29 cellular contexts compared by ENCODE assay signal in genomic region chr1:172940170-172940855, GRCh38.
DNase-seq lines count a peak whose midpoint lies in the region; ATAC-seq, FAIRE-seq and TF ChIP-seq lines count a peak whose summit lies in the region.
"Had no signal": no experiment of that assay in that cellular context is flagged by ENCODE, and none has a peak within 500 bp of the region (broad histone marks: within the 10 kb centered on the region; RNA-seq: fewer than 3 reads in every experiment).

No MANE protein-coding gene starts in this region.

- H4K20me1 ChIP-seq in smooth muscle cell (ENCODE audit: low read depth), result no peaks in the 10 kb centered on the region

- no peak overlapping the region for H2AFZ ChIP-seq in smooth muscle cell (ENCODE audit: low read depth)

- H3K27ac Mint-ChIP-seq in HFFc6, result peak overlapping the region; percentile 85; the same call in 1 of the 2 replicates
- H3K27ac Mint-ChIP-seq: activated CD4-positive, alpha-beta T cell treated with anti-CD3 and anti-CD28 coated beads, Interleukin-2, amount 10 ng/mL, durations not matched to agents 24 days and 14 days; activated naive CD8-positive, alpha-beta T cell; activated T-helper 17 cell treated with anti-CD3 and anti-CD28 coated beads, Interleukin-2, amount 50 U/mL, for 72 hours; dendritic cell treated with granulocyte-macrophage colony-stimulating factor and Interleukin-4, amounts not matched to agents 40 ng/mL and 50 ng/mL, for 4 days; T-helper 17 cell had no signal

- TF ChIP-seq POLR2A in body of pancreas (IDR thresholded peaks at IDR 0.05), result no peak

- H3K4me3 Mint-ChIP-seq in HFFc6, result peak overlapping the region; percentile 64
- H3K4me3 Mint-ChIP-seq: activated CD4-positive, alpha-beta T cell treated with anti-CD3 and anti-CD28 coated beads, Interleukin-2, amount 10 ng/mL, durations not matched to agents 24 days and 14 days; activated naive CD8-positive, alpha-beta T cell; activated T-helper 17 cell treated with anti-CD3 and anti-CD28 coated beads, Interleukin-2, amount 50 U/mL, for 72 hours; dendritic cell treated with granulocyte-macrophage colony-stimulating factor and Interleukin-4, amounts not matched to agents 40 ng/mL and 50 ng/mL, for 4 days; T-helper 17 cell had no signal

- no peak overlapping the region for H3K4me3 ChIP-seq in body of pancreas
- H3K4me3 ChIP-seq in smooth muscle cell, result no peak overlapping the region
- H3K4me3 ChIP-seq in pancreas, result no peak overlapping the region
- no peak overlapping the region for H3K4me3 ChIP-seq in SJCRH30
- H3K4me3 ChIP-seq: gastrocnemius medialis, lower lobe of right lung had no signal

- H3K9me3 Mint-ChIP-seq in HFFc6, result no peaks in the 10 kb centered on the region
- H3K9me3 Mint-ChIP-seq: activated T-helper 17 cell treated with anti-CD3 and anti-CD28 coated beads, Interleukin-2, amount 50 U/mL, for 72 hours had no signal

- H3K79me2 ChIP-seq in smooth muscle cell (ENCODE audit: low read depth), result no peaks in the 10 kb centered on the region

- H3K27ac ChIP-seq in body of pancreas (no peak overlapping the region), smooth muscle cell (ENCODE audit: low read depth) (peak overlapping the region; percentile 81), pancreas (no peak overlapping the region), SJCRH30 (no peak overlapping the region)
- H3K27ac ChIP-seq: gastrocnemius medialis, lower lobe of right lung, neutrophil had no signal

- no peak for TF ChIP-seq CTCF in HFFc6 (IDR thresholded peaks at IDR 0.05)
- no peak for TF ChIP-seq CTCF in body of pancreas (IDR thresholded peaks at IDR 0.05)
- no peak for TF ChIP-seq CTCF in smooth muscle cell (IDR thresholded peaks at IDR 0.05; ENCODE audit: borderline replicate concordance, insufficient read depth, poor library complexity, severe bottlenecking)
- no peak for TF ChIP-seq CTCF in pancreas (IDR thresholded peaks at IDR 0.05)

- H3K36me3 Mint-ChIP-seq in HFFc6 (ENCODE audit: low read depth), result peaks cover 31% of the 10 kb centered on the region
- H3K36me3 Mint-ChIP-seq: brain had no signal

- H3K4me2 ChIP-seq in smooth muscle cell, result peak overlapping the region; percentile 40

- 54 to 61% methylated on average over 5 of the region's 5 CpGs for WGBS in body of pancreas, 2 donors
- 20% methylated on average over 5 of the region's 5 CpGs for WGBS in smooth muscle cell (ENCODE audit: low lambda C conversion rate)
- 60 to 63% methylated on average over 5 of the region's 5 CpGs for WGBS in pancreas, 2 donors

- FAIRE-seq in pancreas (lab: Jason Lieb, UNC), result no peak
- FAIRE-seq: GM12892, islet of Langerhans had no signal

- H3F3A ChIP-seq in smooth muscle cell (ENCODE audit: low read depth), result peaks cover 11% of the 10 kb centered on the region

- H3K36me3 ChIP-seq in body of pancreas (replicated peaks in 1 of 2; ENCODE audit: insufficient read depth in 1 of 2, low read depth in 2 of 2) (no peaks in the 10 kb centered on the region), smooth muscle cell (ENCODE audit: low read depth) (no peaks in the 10 kb centered on the region), pancreas (no peaks in the 10 kb centered on the region), SJCRH30 (no peaks in the 10 kb centered on the region)
- H3K36me3 ChIP-seq: gastrocnemius medialis, lower lobe of right lung, neutrophil had no signal

- H3K27me3 ChIP-seq in body of pancreas, result no peaks in the 10 kb centered on the region
- H3K27me3 ChIP-seq in smooth muscle cell (ENCODE audit: low read depth), result no peaks in the 10 kb centered on the region
- no peaks in the 10 kb centered on the region for H3K27me3 ChIP-seq in pancreas
- no peaks in the 10 kb centered on the region for H3K27me3 ChIP-seq in SJCRH30
- H3K27me3 ChIP-seq: gastrocnemius medialis, neutrophil had no signal

- intact Hi-C loops in body of pancreas (cut with DNase I) (no loop called here), pancreas (cut with DNase I) (no loop called here)

- peaks cover 86% of the 10 kb centered on the region for H3K4me1 Mint-ChIP-seq in HFFc6 (ENCODE audit: low read depth)
- H3K4me1 Mint-ChIP-seq: activated CD4-positive, alpha-beta T cell treated with anti-CD3 and anti-CD28 coated beads, Interleukin-2, amount 10 ng/mL, durations not matched to agents 24 days and 14 days; activated T-helper 17 cell treated with anti-CD3 and anti-CD28 coated beads, Interleukin-2, amount 50 U/mL, for 72 hours; brain; T-helper 17 cell had no signal

- DNase-seq in HFFc6 (peak; percentile 76), body of pancreas (no peak), foreskin melanocyte (peak; percentile 18), smooth muscle cell (lab: John Stamatoyannopoulos, UW; ENCODE audit: unreplicated experiment) (no peak), pancreas (no peak), SJCRH30 (no peak)
- DNase-seq: activated CD4-positive, alpha-beta T cell treated with anti-CD3 and anti-CD28 coated beads, Interleukin-2, amount 10 ng/mL, durations not matched to agents 24 days and 14 days; activated CD8-positive, alpha-beta memory T cell treated with anti-CD3 and anti-CD28 coated beads, Interleukin-2, amount 50 U/mL, for 4 hours; COR-L47; DMS79 treated with DMSO at 0.1 percent for 48 hours; gastrocnemius medialis; hypothalamus; lower lobe of right lung; NCI-H1048; NCI-H187 treated with DMSO at 0.1 percent for 48 hours; NCI-H2227 treated with DMSO at 0.1 percent for 48 hours; NCI-H82; SHP77 treated with DMSO at 0.1 percent for 48 hours; stimulated activated CD4-positive, alpha-beta T cell treated with anti-CD3 and anti-CD28 coated beads, Interleukin-4, amount 100 ng/mL, for 24 hours; stimulated activated naive CD4-positive, alpha-beta T cell treated with Interleukin-2 at 50 U/mL for 16 hours; T-helper 17 cell had no signal

- H3K27me3 Mint-ChIP-seq in HFFc6 (ENCODE audit: insufficient read depth), result no peaks in the 10 kb centered on the region
- H3K27me3 Mint-ChIP-seq: activated naive CD8-positive, alpha-beta T cell; activated T-helper 17 cell treated with anti-CD3 and anti-CD28 coated beads, Interleukin-2, amount 50 U/mL, for 72 hours; T-helper 17 cell had no signal

- H3K9ac ChIP-seq in smooth muscle cell (ENCODE audit: low read depth), result peak overlapping the region; percentile 47

- H3K9me3 ChIP-seq in body of pancreas (no peaks in the 10 kb centered on the region), smooth muscle cell (replicated peaks; ENCODE audit: low read depth) (no peaks in the 10 kb centered on the region), pancreas (no peaks in the 10 kb centered on the region), SJCRH30 (replicated peaks) (no peaks in the 10 kb centered on the region)
- H3K9me3 ChIP-seq: gastrocnemius medialis, lower lobe of right lung, neutrophil had no signal

- H3K4me1 ChIP-seq in body of pancreas (no peaks in the 10 kb centered on the region), smooth muscle cell (ENCODE audit: low read depth) (no peaks in the 10 kb centered on the region), pancreas (no peaks in the 10 kb centered on the region), SJCRH30 (no peaks in the 10 kb centered on the region)
- H3K4me1 ChIP-seq: gastrocnemius medialis, lower lobe of right lung had no signal

- ATAC-seq in body of pancreas, result peak; percentile 38
- ATAC-seq in GM21360 (IDR thresholded peaks at IDR 0.05; ENCODE audit: unreplicated experiment), result no peak
- no peak for ATAC-seq in pancreas
- ATAC-seq: activated T-helper 17 cell treated with anti-CD3 and anti-CD28 coated beads, Interleukin-2, amount 50 U/mL, for 72 hours; gastrocnemius medialis; lower lobe of right lung; T-helper 17 cell had no signal

Comparison
In these comparisons a context has a peak if more than half of its experiments do, and no peak if none do; other contexts are left out.
1. DNase-seq: peak in HFFc6 (single experiment) and foreskin melanocyte (single experiment); none in body of pancreas (0 of 4), smooth muscle cell (single experiment), pancreas (0 of 6) and SJCRH30 (0 of 2).